ENCODE assay signal across 19 cellular contexts in genomic region chr6:167805349-167806060, GRCh38. TPM values are rescaled to one million over a fixed set of nuclear protein-coding genes. Genes with fewer than 3 reads are reported as not detected.
DNase-seq lines count a peak whose midpoint lies in the region; ATAC-seq, FAIRE-seq and TF ChIP-seq lines count a peak whose summit lies in the region.
"Had no signal": no experiment of that assay in that cellular context is flagged by ENCODE, and none has a peak within 500 bp of the region (broad histone marks: within the 10 kb centered on the region; RNA-seq: fewer than 3 reads in every experiment).

No MANE protein-coding gene starts in this region.

- TF ChIP-seq POLR2A in GM12891 (IDR thresholded peaks at IDR 0.05; ENCODE audit: low read depth, low read length) (no peak), esophagus squamous epithelium (IDR thresholded peaks at IDR 0.05) (no peak)

- H3K4me3 ChIP-seq in liver (ENCODE audit: low read depth in 1 of 3, low read length in 3 of 3) (peak overlapping the region in 2 of 3 donors; percentile 37 to 48), esophagus squamous epithelium (no peak overlapping the region)

- no peak for TF ChIP-seq RAD21 in liver (IDR thresholded peaks at IDR 0.05)

- POLR2A ChIA-PET in activated CD4-positive, alpha-beta T cell treated with anti-CD3 and anti-CD28 coated beads for 36 hours (lab: Charles Lee): no interaction called here

- DNase-seq in activated CD4-positive, alpha-beta T cell treated with anti-CD3 and anti-CD28 coated beads, Interleukin-2, amount 10 ng/mL, durations not matched to agents 24 days and 14 days: peak; percentile 13
- no peak for DNase-seq in activated CD4-positive, alpha-beta T cell treated with anti-CD3 and anti-CD28 coated beads for 36 hours
- DNase-seq in type B pancreatic cell (ENCODE audit: extremely low spot score, unreplicated experiment) (no peak), GM12891 (ENCODE audit: insufficient read length, low spot score) (no peak), esophagus squamous epithelium (lab: John Stamatoyannopoulos, UW) (no peak), T-helper 1 cell (no peak)
- DNase-seq: C1 segment of cervical spinal cord, GF-D8, H7, NCI-H1105 treated with DMSO at 0.1 percent for 48 hours, NCI-H187 treated with DMSO at 0.1 percent for 48 hours, NCI-H510A, NCI-H82, SHP77, SK-N-SH had no signal

- peak overlapping the region; percentile 61 to 68 for H3K27ac ChIP-seq in liver (ENCODE audit: low read depth in 1 of 2, low read length in 2 of 2)
- H3K27ac ChIP-seq in esophagus squamous epithelium: no peak overlapping the region

- H3K27me3 ChIP-seq in liver (ENCODE audit: control insufficient read depth in 4 of 4, insufficient read depth in 4 of 4, low read length in 3 of 4) (no peaks in the 10 kb centered on the region), esophagus squamous epithelium (peaks cover 0 to 9% (median 1%) of the 10 kb centered on the region in 4 donors)

- H3K36me3 ChIP-seq in liver (ENCODE audit: control insufficient read depth in 4 of 4, insufficient read depth in 3 of 4, low read depth in 1 of 4, low read length in 3 of 4) (no peaks in the 10 kb centered on the region), esophagus squamous epithelium (no peaks in the 10 kb centered on the region)

- no peaks in the 10 kb centered on the region for H3K9me3 Mint-ChIP-seq in activated CD4-positive, alpha-beta T cell treated with anti-CD3 and anti-CD28 coated beads, Interleukin-2, amount 10 ng/mL, durations not matched to agents 24 days and 14 days
- H3K9me3 Mint-ChIP-seq in activated CD4-positive, alpha-beta T cell treated with anti-CD3 and anti-CD28 coated beads for 36 hours (ENCODE audit: low read depth): no peaks in the 10 kb centered on the region
- no peaks in the 10 kb centered on the region for H3K9me3 Mint-ChIP-seq in type B pancreatic cell
- H3K9me3 Mint-ChIP-seq: IgD-negative memory B cell had no signal

- intact Hi-C loops in activated CD4-positive, alpha-beta T cell treated with anti-CD3 and anti-CD28 coated beads, Interleukin-2, amount 10 ng/mL, durations not matched to agents 24 days and 14 days (cut with micrococcal nuclease): no loop called here
- intact Hi-C loops in activated CD4-positive, alpha-beta T cell treated with anti-CD3 and anti-CD28 coated beads for 36 hours (cut with DNase I, micrococcal nuclease): no loop called here
- intact Hi-C loops in esophagus squamous epithelium (cut with DNase I): no loop called here

- peaks cover 39% of the 10 kb centered on the region for H3K27me3 Mint-ChIP-seq in activated CD4-positive, alpha-beta T cell treated with anti-CD3 and anti-CD28 coated beads, Interleukin-2, amount 10 ng/mL, durations not matched to agents 24 days and 14 days
- H3K27me3 Mint-ChIP-seq in activated CD4-positive, alpha-beta T cell treated with anti-CD3 and anti-CD28 coated beads for 36 hours: peaks cover 20% of the 10 kb centered on the region
- H3K27me3 Mint-ChIP-seq in type B pancreatic cell: no peaks in the 10 kb centered on the region

- H3K9me3 ChIP-seq in liver (ENCODE audit: control insufficient read depth in 4 of 4, low read length in 3 of 4) (no peaks in the 10 kb centered on the region), esophagus squamous epithelium (no peaks in the 10 kb centered on the region)
- H3K9me3 ChIP-seq: SK-N-SH had no signal

- CTCF ChIA-PET in activated CD4-positive, alpha-beta T cell treated with anti-CD3 and anti-CD28 coated beads for 36 hours (lab: Charles Lee): interaction anchor here (0.8 kb wide), 1 partner anchor 9 kb away, joined by 3 read pairs; no protein-coding TSS in a partner anchor

- no peak for TF ChIP-seq CTCF in liver (IDR thresholded peaks at IDR 0.05; ENCODE audit: low read depth, low read length, missing input control)
- TF ChIP-seq CTCF in type B pancreatic cell (conservative IDR thresholded peaks at IDR 0.05): no peak
- no peak for TF ChIP-seq CTCF in esophagus squamous epithelium (IDR thresholded peaks at IDR 0.05)

- WGBS in liver: 26% methylated on average over 8 of the region's 8 CpGs
- 46 to 71% methylated on average over 8 of the region's 8 CpGs for WGBS in esophagus squamous epithelium, 2 donors

- no peaks in the 10 kb centered on the region for H3K4me1 Mint-ChIP-seq in activated CD4-positive, alpha-beta T cell treated with anti-CD3 and anti-CD28 coated beads, Interleukin-2, amount 10 ng/mL, durations not matched to agents 24 days and 14 days
- no peaks in the 10 kb centered on the region for H3K4me1 Mint-ChIP-seq in activated CD4-positive, alpha-beta T cell treated with anti-CD3 and anti-CD28 coated beads for 36 hours
- H3K4me1 Mint-ChIP-seq in type B pancreatic cell (ENCODE audit: unreplicated experiment): peaks cover 6% of the 10 kb centered on the region
- H3K4me1 Mint-ChIP-seq: IgD-negative memory B cell had no signal

- FAIRE-seq in endometrium (lab: Jason Lieb, UNC) (peak; percentile 12), GM12891 (lab: Jason Lieb, UNC) (no peak)
- FAIRE-seq: GM12892 had no signal

- H3K4me1 ChIP-seq in liver (ENCODE audit: control insufficient read depth in 4 of 4, insufficient read depth in 4 of 4, low read length in 3 of 4) (peaks cover 0 to 14% (median 10%) of the 10 kb centered on the region in 4 donors), esophagus squamous epithelium (peaks cover 0 to 12% (median 0%) of the 10 kb centered on the region in 3 donors)

- ATAC-seq in activated CD4-positive, alpha-beta T cell treated with anti-CD3 and anti-CD28 coated beads for 36 hours: no peak

- no peak overlapping the region for H3K4me3 Mint-ChIP-seq in activated CD4-positive, alpha-beta T cell treated with anti-CD3 and anti-CD28 coated beads, Interleukin-2, amount 10 ng/mL, durations not matched to agents 24 days and 14 days
- H3K4me3 Mint-ChIP-seq in activated CD4-positive, alpha-beta T cell treated with anti-CD3 and anti-CD28 coated beads for 36 hours: no peak overlapping the region
- H3K4me3 Mint-ChIP-seq in type B pancreatic cell: no peak overlapping the region
- H3K4me3 Mint-ChIP-seq: IgD-negative memory B cell had no signal

- H3K36me3 Mint-ChIP-seq in activated CD4-positive, alpha-beta T cell treated with anti-CD3 and anti-CD28 coated beads, Interleukin-2, amount 10 ng/mL, durations not matched to agents 24 days and 14 days (ENCODE audit: low read depth): no peaks in the 10 kb centered on the region
- H3K36me3 Mint-ChIP-seq in activated CD4-positive, alpha-beta T cell treated with anti-CD3 and anti-CD28 coated beads for 36 hours (ENCODE audit: low read depth): no peaks in the 10 kb centered on the region
- H3K36me3 Mint-ChIP-seq in type B pancreatic cell: no peaks in the 10 kb centered on the region

- H3K9ac ChIP-seq in liver (ENCODE audit: low read depth in 1 of 2, low read length in 2 of 2): peak overlapping the region; percentile 30 to 83
- H3K9ac ChIP-seq: SK-N-SH had no signal

- no peak overlapping the region for H3K27ac Mint-ChIP-seq in activated CD4-positive, alpha-beta T cell treated with anti-CD3 and anti-CD28 coated beads, Interleukin-2, amount 10 ng/mL, durations not matched to agents 24 days and 14 days
- H3K27ac Mint-ChIP-seq in activated CD4-positive, alpha-beta T cell treated with anti-CD3 and anti-CD28 coated beads for 36 hours: no peak overlapping the region
- H3K27ac Mint-ChIP-seq in type B pancreatic cell: peak overlapping the region; percentile 6
- H3K27ac Mint-ChIP-seq: IgD-negative memory B cell had no signal

TF ChIP-seq in liver, 16 proteins besides CTCF, POLR2A, EP300 and RAD21:
- TF ChIP-seq, protein P1, sequence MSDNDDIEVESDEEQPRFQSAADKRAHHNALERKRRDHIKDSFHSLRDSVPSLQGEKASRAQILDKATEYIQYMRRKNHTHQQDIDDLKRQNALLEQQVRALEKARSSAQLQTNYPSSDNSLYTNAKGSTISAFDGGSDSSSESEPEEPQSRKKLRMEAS (IDR thresholded peaks at IDR 0.05): no peak
- TF ChIP-seq NR2F2 (IDR thresholded peaks at IDR 0.05) (no peak), YY1 (IDR thresholded peaks at IDR 0.05) (no peak)

TF ChIP-seq in GM12891, 5 proteins besides CTCF, POLR2A, EP300 and RAD21:
- no peak for TF ChIP-seq POLR2AphosphoS5 (IDR thresholded peaks at IDR 0.05; ENCODE audit: low read depth, low read length)
- TF ChIP-seq SPI1 (IDR thresholded peaks at IDR 0.05; ENCODE audit: low read depth, low read length): no peak
- TF ChIP-seq TAF1 (IDR thresholded peaks at IDR 0.05; ENCODE audit: low read depth, low read length): no peak
- no peak for TF ChIP-seq POU2F2 (IDR thresholded peaks at IDR 0.05; ENCODE audit: low read depth, low read length)
- no peak for TF ChIP-seq PAX5 (IDR thresholded peaks at IDR 0.05; ENCODE audit: insufficient read depth, low read length, severe bottlenecking)

RNA-seq across cellular contexts. Expression of gene AFDN, which starts 21.2 kb away (rescaled TPM):
- 40.8 and 42.2 TPM in 2 replicates for total RNA-seq in activated CD4-positive, alpha-beta T cell treated with anti-CD3 and anti-CD28 coated beads, Interleukin-2, amount 10 ng/mL, durations not matched to agents 24 days and 14 days
- total RNA-seq in activated CD4-positive, alpha-beta T cell treated with anti-CD3 and anti-CD28 coated beads for 36 hours: 10 to 100 TPM; 11.9 to 14.0 TPM
- total RNA-seq in liver (100 to 1,000 TPM in 1 of 2 donors, 10 to 100 TPM in 1; 33.3 to 145 TPM), type B pancreatic cell (ENCODE audit: low replicate concordance) (140 and 154 TPM in 2 replicates), esophagus squamous epithelium (100 to 1,000 TPM in 3 of 4 donors, 10 to 100 TPM in 1; 93.8 to 250 (median 204) TPM)
- polyA plus RNA-seq in liver: 10 to 100 TPM; 21.3 to 25.4 TPM
- polyA plus RNA-seq in GM12891 (2012; ENCODE audit: low read depth, missing spikeins): 26.3 TPM

Comparison
In these comparisons a context has a peak if more than half of its experiments do, and no peak if none do; other contexts are left out.
1. H3K27ac ChIP-seq: peak in liver (2 of 2); none in esophagus squamous epithelium (0 of 4).
2. H3K4me3 ChIP-seq: peak in liver (2 of 3); none in esophagus squamous epithelium (0 of 4).